In genomic region chr7:145539910-145540309, GRCh38 we compare ENCODE assay signal across 27 cellular contexts.
"Had no signal": no experiment of that assay in that cellular context is flagged by ENCODE, and none has a peak within 500 bp of the region (broad histone marks: within the 10 kb centered on the region; RNA-seq: fewer than 3 reads in every experiment).

No MANE protein-coding gene starts in this region.

- H3K36me3 ChIP-seq: stomach, suprapubic skin, thoracic aorta, thyroid gland, tibial artery, tibial nerve, transverse colon, upper lobe of left lung, upper lobe of right lung, uterus, vagina had no signal

- H3K9me3 ChIP-seq: stomach, suprapubic skin, testis, thoracic aorta, thyroid gland, tibial artery, tibial nerve, transverse colon, upper lobe of left lung, upper lobe of right lung, uterus, vagina had no signal

- DNase-seq: stimulated activated CD4-positive, alpha-beta T cell treated with anti-CD3 and anti-CD28 coated beads, Interleukin-2, amount 100 ng/mL, for 48 hours; stimulated activated CD4-positive, alpha-beta T cell treated with anti-CD3 and anti-CD28 coated beads, Interleukin-4, amount 100 ng/mL, for 1 hour; stimulated activated CD4-positive, alpha-beta T cell treated with anti-CD3 and anti-CD28 coated beads, Interleukin-4, amount 100 ng/mL, for 24 hours; stimulated activated CD4-positive, alpha-beta T cell treated with anti-CD3 and anti-CD28 coated beads, Interleukin-4, amount 100 ng/mL, for 4 hours; stimulated activated CD8-positive, alpha-beta memory T cell treated with anti-CD3 and anti-CD28 coated beads, Interleukin-4, amount 100 ng/mL, for 48 hours; stimulated activated naive B cell treated with anti-CD40 and anti-IgM and Interleukin-4, amounts not matched to agents 10 μg/mL and 1 μg/mL and 100 μg/mL, for 72 hours; stimulated activated naive CD4-positive, alpha-beta T cell; stimulated activated naive CD4-positive, alpha-beta T cell treated with Interleukin-2 at 50 U/mL for 16 hours; stimulated activated naive CD8-positive, alpha-beta T cell treated with anti-CD3 and anti-CD28 coated beads, Interleukin-15, amount 100 ng/mL, for 72 hours; stimulated activated naive CD8-positive, alpha-beta T cell treated with anti-CD3 and anti-CD28 coated beads, Interleukin-15, Interleukin-2, amounts not matched to agents 100 U/mL and 50 U/mL, for 24 hours; stomach; substantia nigra; testis; thyroid gland; tibial artery; transverse colon; trophoblast cell; upper lobe of left lung; upper lobe of right lung; uterus had no signal

- H3K27me3 ChIP-seq: stomach, suprapubic skin, testis, thyroid gland, tibial artery, tibial nerve, transverse colon, upper lobe of left lung, upper lobe of right lung, uterus, vagina had no signal

- H3K4me1 ChIP-seq: stomach, suprapubic skin, testis, thyroid gland, tibial artery, tibial nerve, transverse colon, upper lobe of left lung, upper lobe of right lung, uterus, vagina had no signal

- FAIRE-seq: urothelium cell line had no signal

- H3K27ac ChIP-seq: stomach, suprapubic skin, testis, thoracic aorta, thyroid gland, tibial artery, tibial nerve, transverse colon, upper lobe of left lung, upper lobe of right lung, uterus, vagina had no signal

- H3K4me3 ChIP-seq: stomach, suprapubic skin, testis, thoracic aorta, thyroid gland, tibial artery, tibial nerve, transverse colon, upper lobe of left lung, upper lobe of right lung, uterus, vagina had no signal

- ATAC-seq: stimulated activated effector memory CD8-positive, alpha-beta T cell treated with anti-CD3 and anti-CD28 coated beads, Interleukin-12 subunit alpha, Interleukin-12 subunit beta, amount 100 ng/mL, for 72 hours; stimulated activated memory B cell treated with anti-CD40 and anti-IgM and Interleukin-4, amounts not matched to agents 10 μg/mL and 1 μg/mL and 100 μg/mL, for 72 hours; stimulated activated naive B cell treated with anti-CD40 and anti-IgM and Interleukin-4, amounts not matched to agents 10 μg/mL and 1 μg/mL and 100 μg/mL, for 72 hours; stimulated activated naive CD8-positive, alpha-beta T cell treated with anti-CD3 and anti-CD28 coated beads, Interleukin-15, amount 100 ng/mL, for 72 hours; stimulated activated naive CD8-positive, alpha-beta T cell treated with anti-CD3 and anti-CD28 coated beads, Interleukin-15, Interleukin-2, amounts not matched to agents 100 U/mL and 50 U/mL, for 24 hours; upper lobe of right lung had no signal
